Comparison of ENCODE assay signal across 18 cellular contexts in genomic region chr10:114629083-114629823, GRCh38. TPM values are rescaled to one million over a fixed set of nuclear protein-coding genes. Genes with fewer than 3 reads are reported as not detected.
DNase-seq lines count a peak whose midpoint lies in the region; TF ChIP-seq lines count a peak whose summit lies in the region.
"Had no signal": no experiment of that assay in that cellular context is flagged by ENCODE, and none has a peak within 500 bp of the region (broad histone marks: within the 10 kb centered on the region; RNA-seq: fewer than 3 reads in every experiment).

No MANE protein-coding gene starts in this region.

- H3K4me1 ChIP-seq in adrenal gland (replicated peaks in 1 of 2) (peaks cover 42 to 65% of the 10 kb centered on the region in 2 donors), esophagus squamous epithelium (peaks cover 15 to 78% (median 34%) of the 10 kb centered on the region in 3 donors), liver (ENCODE audit: control insufficient read depth in 4 of 4, insufficient read depth in 4 of 4, low read length in 3 of 4) (peaks cover 1 to 39% (median 10%) of the 10 kb centered on the region in 4 donors), tibial artery (peaks cover 0 to 32% (median 21%) of the 10 kb centered on the region in 4 donors)

- H3K9me3 ChIP-seq in adrenal gland (replicated peaks in 1 of 3) = no peaks in the 10 kb centered on the region
- H3K9me3 ChIP-seq in esophagus squamous epithelium = no peaks in the 10 kb centered on the region
- H3K9me3 ChIP-seq in liver (ENCODE audit: control insufficient read depth in 4 of 4, low read length in 3 of 4) = no peaks in the 10 kb centered on the region
- H3K9me3 ChIP-seq in tibial artery = no peaks in the 10 kb centered on the region
- H3K9me3 ChIP-seq: vagina had no signal

- H3K27me3 ChIP-seq in adrenal gland (no peaks in the 10 kb centered on the region), esophagus squamous epithelium (peaks cover 0 to 17% (median 0%) of the 10 kb centered on the region in 4 donors), liver (ENCODE audit: control insufficient read depth in 4 of 4, insufficient read depth in 4 of 4, low read length in 3 of 4) (no peaks in the 10 kb centered on the region), tibial artery (no peaks in the 10 kb centered on the region)
- H3K27me3 ChIP-seq: vagina had no signal

- TF ChIP-seq POLR2A in adrenal gland (IDR thresholded peaks at IDR 0.05) (no peak), esophagus squamous epithelium (IDR thresholded peaks at IDR 0.05) (no peak)

- WGBS in adrenal gland, 4 donors = 50 to 53% (median 52%) methylated on average over 9 of the region's 9 CpGs
- WGBS in esophagus squamous epithelium, 2 donors = 75 to 82% methylated on average over 8 to 9 of the region's 9 CpGs
- 68% methylated on average over 9 of the region's 9 CpGs for WGBS in liver

- TF ChIP-seq CTCF in adrenal gland (IDR thresholded peaks at IDR 0.05) (no peak), esophagus squamous epithelium (IDR thresholded peaks at IDR 0.05) (no peak), liver (IDR thresholded peaks at IDR 0.05; ENCODE audit: low read depth, low read length, missing input control) (no peak), tibial artery (IDR thresholded peaks at IDR 0.05) (no peak)

- peak in 1 of 7 donors; percentile 27 for DNase-seq in adrenal gland
- DNase-seq in esophagus squamous epithelium (lab: John Stamatoyannopoulos, UW) = no peak
- DNase-seq in tibial artery = no peak
- DNase-seq in DMS79 treated with DMSO at 0.1 percent for 48 hours (lab: John Stamatoyannopoulos, UW) = no peak
- no peak for DNase-seq in HT-29 (ENCODE audit: low spot score)
- DNase-seq in NCI-H2081 treated with DMSO at 0.1 percent for 48 hours (lab: John Stamatoyannopoulos, UW) = no peak
- DNase-seq: activated CD8-positive, alpha-beta T cell treated with anti-CD3 and anti-CD28 coated beads for 36 hours; activated gamma-delta T cell treated with Interleukin-2 at 50 U/mL for 16 hours; activated T-cell treated with anti-CD3 and anti-CD28 coated beads for 4 hours; CD8-positive, alpha-beta T cell; HCEC 1CT; MM.1S; NCI-H1436 treated with DMSO at 0.1 percent for 48 hours; NCI-H510A treated with DMSO at 0.1 percent for 48 hours; retina had no signal

- H3K9ac ChIP-seq in liver (ENCODE audit: low read depth in 1 of 2, low read length in 2 of 2) = peak overlapping the region in 1 of 2 donors; percentile 40

- intact Hi-C loops in adrenal gland (cut with DNase I) (no loop called here), esophagus squamous epithelium (cut with DNase I) (no loop called here), tibial artery (cut with DNase I; ENCODE audit: low total_unique reads) (no loop called here)

- H3K36me3 ChIP-seq in adrenal gland (replicated peaks in 1 of 2) (no peaks in the 10 kb centered on the region), esophagus squamous epithelium (no peaks in the 10 kb centered on the region), liver (ENCODE audit: control insufficient read depth in 4 of 4, insufficient read depth in 3 of 4, low read depth in 1 of 4, low read length in 3 of 4) (no peaks in the 10 kb centered on the region), tibial artery (no peaks in the 10 kb centered on the region)
- H3K36me3 ChIP-seq: vagina had no signal

- H3K27ac ChIP-seq in adrenal gland (peak overlapping the region in 4 of 5 donors; percentile 26 to 90 (median 86)), esophagus squamous epithelium (peak overlapping the region; percentile 7 to 82 (median 58)), liver (ENCODE audit: low read depth in 1 of 2, low read length in 2 of 2) (peak overlapping the region; percentile 87 to 93), tibial artery (peak overlapping the region; percentile 0 to 28)
- H3K27ac ChIP-seq: RWPE1, vagina had no signal

- peak in 1 of 2 donors; percentile 9 for TF ChIP-seq RAD21 in liver (IDR thresholded peaks at IDR 0.05)

- H3K4me3 ChIP-seq in adrenal gland = peak overlapping the region in 1 of 4 donors; percentile 67
- peak overlapping the region in 2 of 4 donors; percentile 11 to 55 for H3K4me3 ChIP-seq in esophagus squamous epithelium
- peak overlapping the region in 2 of 3 donors; percentile 70 to 93 for H3K4me3 ChIP-seq in liver (ENCODE audit: low read depth in 1 of 3, low read length in 3 of 3)
- no peak overlapping the region for H3K4me3 ChIP-seq in tibial artery
- H3K4me3 ChIP-seq: vagina had no signal

TF ChIP-seq in liver, 16 proteins besides CTCF, POLR2A, EP300 and RAD21:
- no peak for TF ChIP-seq YY1 (IDR thresholded peaks at IDR 0.05)
- TF ChIP-seq, protein P1, sequence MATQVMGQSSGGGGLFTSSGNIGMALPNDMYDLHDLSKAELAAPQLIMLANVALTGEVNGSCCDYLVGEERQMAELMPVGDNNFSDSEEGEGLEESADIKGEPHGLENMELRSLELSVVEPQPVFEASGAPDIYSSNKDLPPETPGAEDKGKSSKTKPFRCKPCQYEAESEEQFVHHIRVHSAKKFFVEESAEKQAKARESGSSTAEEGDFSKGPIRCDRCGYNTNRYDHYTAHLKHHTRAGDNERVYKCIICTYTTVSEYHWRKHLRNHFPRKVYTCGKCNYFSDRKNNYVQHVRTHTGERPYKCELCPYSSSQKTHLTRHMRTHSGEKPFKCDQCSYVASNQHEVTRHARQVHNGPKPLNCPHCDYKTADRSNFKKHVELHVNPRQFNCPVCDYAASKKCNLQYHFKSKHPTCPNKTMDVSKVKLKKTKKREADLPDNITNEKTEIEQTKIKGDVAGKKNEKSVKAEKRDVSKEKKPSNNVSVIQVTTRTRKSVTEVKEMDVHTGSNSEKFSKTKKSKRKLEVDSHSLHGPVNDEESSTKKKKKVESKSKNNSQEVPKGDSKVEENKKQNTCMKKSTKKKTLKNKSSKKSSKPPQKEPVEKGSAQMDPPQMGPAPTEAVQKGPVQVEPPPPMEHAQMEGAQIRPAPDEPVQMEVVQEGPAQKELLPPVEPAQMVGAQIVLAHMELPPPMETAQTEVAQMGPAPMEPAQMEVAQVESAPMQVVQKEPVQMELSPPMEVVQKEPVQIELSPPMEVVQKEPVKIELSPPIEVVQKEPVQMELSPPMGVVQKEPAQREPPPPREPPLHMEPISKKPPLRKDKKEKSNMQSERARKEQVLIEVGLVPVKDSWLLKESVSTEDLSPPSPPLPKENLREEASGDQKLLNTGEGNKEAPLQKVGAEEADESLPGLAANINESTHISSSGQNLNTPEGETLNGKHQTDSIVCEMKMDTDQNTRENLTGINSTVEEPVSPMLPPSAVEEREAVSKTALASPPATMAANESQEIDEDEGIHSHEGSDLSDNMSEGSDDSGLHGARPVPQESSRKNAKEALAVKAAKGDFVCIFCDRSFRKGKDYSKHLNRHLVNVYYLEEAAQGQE (IDR thresholded peaks at IDR 0.05) = no peak
- TF ChIP-seq SP1 (IDR thresholded peaks at IDR 0.05) = no peak

RNA-seq across cellular contexts. Expression of gene ABLIM1, which starts 28.8 kb away (rescaled TPM):
- total RNA-seq in adrenal gland (100 to 1,000 TPM in 7 of 8 donors, 10 to 100 TPM in 1; 75.0 to 430 (median 307) TPM), esophagus squamous epithelium (100 to 1,000 TPM; 185 to 345 (median 304) TPM), liver (10 to 100 TPM; 11.3 to 31.3 TPM)
- polyA plus RNA-seq in adrenal gland (10 to 100 TPM; 42.9 to 74.5 (median 72.4) TPM), liver (10 to 100 TPM; 10.9 to 14.8 TPM)
- total RNA-seq in HT-29 (2014; rRNA removed; shearing (Covaris generic)) = 45.9 and 52.1 TPM in 2 replicates

Comparison
In these comparisons a context has a peak if more than half of its experiments do, and no peak if none do; other contexts are left out.
1. H3K27ac ChIP-seq: peak in every context shown above with its lines; median percentile 90 in liver; 86 in adrenal gland; 58 in esophagus squamous epithelium; 14 in tibial artery.
2. H3K4me3 ChIP-seq: peak in liver (2 of 3); none in tibial artery (0 of 2).